24 cellular contexts compared by ENCODE assay signal in the genomic region with DNA sequence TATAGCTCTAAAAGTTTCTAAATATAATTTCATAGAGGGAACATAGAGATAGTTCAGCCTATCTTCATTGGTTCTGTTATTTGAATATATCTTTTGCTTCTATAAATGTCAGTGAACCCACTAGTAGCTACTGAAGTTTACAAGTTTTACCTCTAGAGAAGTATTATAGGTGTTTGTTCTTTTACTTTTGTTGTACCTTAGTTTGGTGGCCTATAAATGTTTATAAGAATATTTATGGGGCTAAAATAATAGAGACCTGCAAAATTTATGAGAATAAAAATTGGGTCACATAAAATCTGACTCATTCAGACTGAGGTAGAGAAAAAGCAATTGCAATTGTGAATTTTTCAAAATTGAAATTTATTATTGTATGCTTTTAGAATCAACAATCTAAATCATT.
"Had no signal": no experiment of that assay in that cellular context is flagged by ENCODE, and none has a peak within 500 bp of the region (broad histone marks: within the 10 kb centered on the region; RNA-seq: fewer than 3 reads in every experiment).

No MANE protein-coding gene starts in this region.

- H3K4me3 ChIP-seq: colonic mucosa, coronary artery, dorsolateral prefrontal cortex, esophagus muscularis mucosa, esophagus squamous epithelium, gastrocnemius medialis, gastroesophageal sphincter, heart left ventricle, heart right ventricle, hepatocyte had no signal

- DNase-seq: colonic mucosa; cortex of kidney; dermis blood vessel endothelial cell; dorsolateral prefrontal cortex; effector CD4-positive, alpha-beta T cell; effector CD8-positive, alpha-beta T cell; effector memory CD4-positive, alpha-beta T cell; effector memory CD8-positive, alpha-beta T cell; endodermal cell; erythroblast; esophagus squamous epithelium; foreskin fibroblast; foreskin keratinocyte; foreskin melanocyte; gastrocnemius medialis; glutamatergic neuron; head of caudate nucleus; heart left ventricle; heart right ventricle had no signal

- H3K9me3 ChIP-seq: colonic mucosa, esophagus muscularis mucosa, esophagus squamous epithelium, gastrocnemius medialis, gastroesophageal sphincter had no signal

- H3K4me1 ChIP-seq: colonic mucosa, esophagus muscularis mucosa, esophagus squamous epithelium, foreskin keratinocyte, gastrocnemius medialis, gastroesophageal sphincter, heart left ventricle, heart right ventricle had no signal

- H3K36me3 ChIP-seq: colonic mucosa, esophagus muscularis mucosa, esophagus squamous epithelium, gastrocnemius medialis, gastroesophageal sphincter had no signal

- H3K27ac ChIP-seq: colonic mucosa, coronary artery, dorsolateral prefrontal cortex, epithelial cell of prostate, esophagus muscularis mucosa, esophagus squamous epithelium, foreskin keratinocyte, gastrocnemius medialis, gastroesophageal sphincter, heart left ventricle, heart right ventricle, hepatocyte had no signal
